In genomic region chr20:62354811-62355341, GRCh38 we compare ENCODE assay signal across 13 cellular contexts. TPM values are rescaled to one million over a fixed set of nuclear protein-coding genes. Genes with fewer than 3 reads are reported as not detected.
DNase-seq lines count a peak whose midpoint lies in the region; ATAC-seq and TF ChIP-seq lines count a peak whose summit lies in the region.
"Had no signal": no experiment of that assay in that cellular context is flagged by ENCODE, and none has a peak within 500 bp of the region (broad histone marks: within the 10 kb centered on the region; RNA-seq: fewer than 3 reads in every experiment).

No MANE protein-coding gene starts in this region.

- no peaks in the 10 kb centered on the region for H3K27me3 ChIP-seq in cardiac muscle cell
- no peaks in the 10 kb centered on the region for H3K27me3 ChIP-seq in ovary

- H3K4me3 ChIP-seq in cardiac muscle cell (no peak overlapping the region), ovary (no peak overlapping the region)

- no peaks in the 10 kb centered on the region for H3K9me3 Mint-ChIP-seq in natural killer cell treated with Interleukin-12 subunit alpha and Interleukin-12 subunit beta and Interleukin-15 and Interleukin-18, amount 100 ng/mL, for 72 hours
- no peaks in the 10 kb centered on the region for H3K9me3 Mint-ChIP-seq in natural killer cell
- no peaks in the 10 kb centered on the region for H3K9me3 Mint-ChIP-seq in osteocyte (ENCODE audit: unreplicated experiment)
- H3K9me3 Mint-ChIP-seq: activated CD4-positive, alpha-beta memory T cell treated with anti-CD3 and anti-CD28 coated beads for 36 hours; activated naive CD8-positive, alpha-beta T cell treated with anti-CD3 and anti-CD28 coated beads, Interleukin-2, amount 10 ng/mL, durations not matched to agents 7 days and 5 days; memory B cell; stimulated activated naive B cell treated with anti-CD40 and anti-IgM and Interleukin-4, amounts not matched to agents 10 μg/mL and 1 μg/mL and 100 μg/mL, for 72 hours had no signal

- H3K27ac Mint-ChIP-seq in natural killer cell treated with Interleukin-12 subunit alpha and Interleukin-12 subunit beta and Interleukin-15 and Interleukin-18, amount 100 ng/mL, for 72 hours = no peak overlapping the region
- H3K27ac Mint-ChIP-seq in natural killer cell (no peak overlapping the region), osteocyte (ENCODE audit: unreplicated experiment) (no peak overlapping the region)
- H3K27ac Mint-ChIP-seq: activated CD4-positive, alpha-beta memory T cell treated with anti-CD3 and anti-CD28 coated beads for 36 hours; activated naive CD8-positive, alpha-beta T cell treated with anti-CD3 and anti-CD28 coated beads, Interleukin-2, amount 10 ng/mL, durations not matched to agents 7 days and 5 days; memory B cell; stimulated activated naive B cell treated with anti-CD40 and anti-IgM and Interleukin-4, amounts not matched to agents 10 μg/mL and 1 μg/mL and 100 μg/mL, for 72 hours had no signal

- no peak overlapping the region for H3K4me3 Mint-ChIP-seq in natural killer cell treated with Interleukin-12 subunit alpha and Interleukin-12 subunit beta and Interleukin-15 and Interleukin-18, amount 100 ng/mL, for 72 hours
- no peak overlapping the region for H3K4me3 Mint-ChIP-seq in natural killer cell
- no peak overlapping the region for H3K4me3 Mint-ChIP-seq in osteocyte (ENCODE audit: unreplicated experiment)
- H3K4me3 Mint-ChIP-seq: activated CD4-positive, alpha-beta memory T cell treated with anti-CD3 and anti-CD28 coated beads for 36 hours; activated naive CD8-positive, alpha-beta T cell treated with anti-CD3 and anti-CD28 coated beads, Interleukin-2, amount 10 ng/mL, durations not matched to agents 7 days and 5 days; memory B cell; stimulated activated naive B cell treated with anti-CD40 and anti-IgM and Interleukin-4, amounts not matched to agents 10 μg/mL and 1 μg/mL and 100 μg/mL, for 72 hours had no signal

- 72 to 85% (median 78%) methylated on average over 16 of the region's 16 CpGs for WGBS in ovary, 3 donors

- no peak for TF ChIP-seq POLR2A in ovary (IDR thresholded peaks at IDR 0.05)

- H3K27me3 Mint-ChIP-seq in natural killer cell treated with Interleukin-12 subunit alpha and Interleukin-12 subunit beta and Interleukin-15 and Interleukin-18, amount 100 ng/mL, for 72 hours = no peaks in the 10 kb centered on the region
- H3K27me3 Mint-ChIP-seq in natural killer cell (ENCODE audit: low read depth in 2 of 2) = no peaks in the 10 kb centered on the region
- H3K27me3 Mint-ChIP-seq in osteocyte (ENCODE audit: unreplicated experiment) = no peaks in the 10 kb centered on the region
- H3K27me3 Mint-ChIP-seq: activated naive CD8-positive, alpha-beta T cell treated with anti-CD3 and anti-CD28 coated beads, Interleukin-2, amount 10 ng/mL, durations not matched to agents 7 days and 5 days; memory B cell; stimulated activated naive B cell treated with anti-CD40 and anti-IgM and Interleukin-4, amounts not matched to agents 10 μg/mL and 1 μg/mL and 100 μg/mL, for 72 hours had no signal

- intact Hi-C loops in natural killer cell (cut with micrococcal nuclease) = no loop called here
- intact Hi-C loops in ovary (cut with DNase I) = no loop called here

- H3K36me3 ChIP-seq in cardiac muscle cell (peaks cover 10% of the 10 kb centered on the region), ovary (no peaks in the 10 kb centered on the region)

- TF ChIP-seq CTCF in natural killer cell (IDR thresholded peaks at IDR 0.05) (no peak), cardiac muscle cell (IDR thresholded peaks at IDR 0.05; ENCODE audit: low read depth, low read length) (no peak), ovary (IDR thresholded peaks at IDR 0.05) (no peak), osteocyte (IDR thresholded peaks at IDR 0.05) (no peak)

- H3K36me3 Mint-ChIP-seq in natural killer cell treated with Interleukin-12 subunit alpha and Interleukin-12 subunit beta and Interleukin-15 and Interleukin-18, amount 100 ng/mL, for 72 hours = no peaks in the 10 kb centered on the region
- H3K36me3 Mint-ChIP-seq in natural killer cell (no peaks in the 10 kb centered on the region), osteocyte (ENCODE audit: unreplicated experiment) (no peaks in the 10 kb centered on the region)
- H3K36me3 Mint-ChIP-seq: activated CD4-positive, alpha-beta memory T cell treated with anti-CD3 and anti-CD28 coated beads for 36 hours; activated naive CD8-positive, alpha-beta T cell treated with anti-CD3 and anti-CD28 coated beads, Interleukin-2, amount 10 ng/mL, durations not matched to agents 7 days and 5 days had no signal

- DNase-seq in natural killer cell treated with Interleukin-12 subunit alpha and Interleukin-12 subunit beta and Interleukin-15 and Interleukin-18, amount 100 ng/mL, for 72 hours (ENCODE audit: low spot score) = peak; percentile 38
- no peak for DNase-seq in natural killer cell
- no peak for DNase-seq in cardiac muscle cell (ENCODE audit: low read depth in 1 of 2, low spot score in 1 of 2)
- peak in 2 of 5 donors; percentile 22 to 31 for DNase-seq in ovary
- no peak for DNase-seq in HK-2 (ENCODE audit: unreplicated experiment)
- DNase-seq in osteocyte (ENCODE audit: extremely low spot score, unreplicated experiment) = no peak
- DNase-seq: activated CD4-positive, alpha-beta memory T cell treated with anti-CD3 and anti-CD28 coated beads for 36 hours; activated naive CD8-positive, alpha-beta T cell treated with anti-CD3 and anti-CD28 coated beads, Interleukin-2, amount 10 ng/mL, durations not matched to agents 7 days and 5 days; NCI-H524; stimulated activated naive B cell treated with anti-CD40 and anti-IgM and Interleukin-4, amounts not matched to agents 10 μg/mL and 1 μg/mL and 100 μg/mL, for 72 hours had no signal

- peaks cover 21% of the 10 kb centered on the region for H3K4me1 ChIP-seq in cardiac muscle cell (ENCODE audit: low read depth)
- peaks cover 17% of the 10 kb centered on the region for H3K4me1 ChIP-seq in ovary (ENCODE audit: insufficient read depth)

- H3K4me1 Mint-ChIP-seq in natural killer cell treated with Interleukin-12 subunit alpha and Interleukin-12 subunit beta and Interleukin-15 and Interleukin-18, amount 100 ng/mL, for 72 hours (ENCODE audit: low read depth in 2 of 2) = no peaks in the 10 kb centered on the region
- no peaks in the 10 kb centered on the region for H3K4me1 Mint-ChIP-seq in natural killer cell
- peaks cover 50% of the 10 kb centered on the region for H3K4me1 Mint-ChIP-seq in osteocyte (ENCODE audit: unreplicated experiment)
- H3K4me1 Mint-ChIP-seq: activated naive CD8-positive, alpha-beta T cell treated with anti-CD3 and anti-CD28 coated beads, Interleukin-2, amount 10 ng/mL, durations not matched to agents 7 days and 5 days had no signal

- H3K9me3 ChIP-seq in cardiac muscle cell (ENCODE audit: low read depth) (no peaks in the 10 kb centered on the region), ovary (no peaks in the 10 kb centered on the region)

- no peak for ATAC-seq in natural killer cell treated with Interleukin-12 subunit alpha and Interleukin-12 subunit beta and Interleukin-15 and Interleukin-18, amount 100 ng/mL, for 72 hours
- ATAC-seq in natural killer cell (no peak), HG03196 (IDR thresholded peaks at IDR 0.05; ENCODE audit: unreplicated experiment) (no peak), HG03139 (IDR thresholded peaks at IDR 0.05; ENCODE audit: unreplicated experiment) (no peak)
- ATAC-seq: stimulated activated naive B cell treated with anti-CD40 and anti-IgM and Interleukin-4, amounts not matched to agents 10 μg/mL and 1 μg/mL and 100 μg/mL, for 72 hours had no signal

- no peak for TF ChIP-seq EP300 in ovary (IDR thresholded peaks at IDR 0.05)

- H3K27ac ChIP-seq in cardiac muscle cell (peak overlapping the region; percentile 91), ovary (peak overlapping the region; percentile 60 to 68)

RNA-seq across cellular contexts. Expression of gene LAMA5, which starts 12.2 kb away (rescaled TPM):
- total RNA-seq in natural killer cell treated with Interleukin-12 subunit alpha and Interleukin-12 subunit beta and Interleukin-15 and Interleukin-18, amount 100 ng/mL, for 72 hours = 1 to 10 TPM; 1.5 to 1.9 TPM
- total RNA-seq in natural killer cell = 1 to 10 TPM; 1.0 to 4.3 (median 1.4) TPM
- 103 and 162 TPM in 2 replicates for total RNA-seq in cardiac muscle cell
- 168 and 214 TPM in 2 replicates for polyA plus RNA-seq in cardiac muscle cell
- 100 to 1,000 TPM in 1 of 7 donors, 10 to 100 TPM in 6; 24.7 to 115 (median 51.2) TPM for total RNA-seq in ovary
- polyA plus RNA-seq in ovary = 10 to 100 TPM in 1 of 2 donors, 1 to 10 TPM in 1; 4.7 to 42.2 TPM
- total RNA-seq in osteocyte = 201 and 204 TPM in 2 replicates

RNA-seq across cellular contexts. Expression of gene RPS21, which starts 32.0 kb away (rescaled TPM):
- total RNA-seq in natural killer cell treated with Interleukin-12 subunit alpha and Interleukin-12 subunit beta and Interleukin-15 and Interleukin-18, amount 100 ng/mL, for 72 hours = 1,000 to 10,000 TPM; 1,109 to 1,318 TPM
- total RNA-seq in natural killer cell = 1,000 to 10,000 TPM in 2 of 3 donors, 100 to 1,000 TPM in 1; 887 to 1,244 (median 1,112) TPM
- 839 and 997 TPM in 2 replicates for total RNA-seq in cardiac muscle cell
- 374 and 378 TPM in 2 replicates for polyA plus RNA-seq in cardiac muscle cell
- total RNA-seq in ovary = 1,000 to 10,000 TPM; 2,424 to 8,739 (median 2,977) TPM
- 1,000 to 10,000 TPM; 1,038 to 9,967 TPM for polyA plus RNA-seq in ovary
- total RNA-seq in osteocyte = 1,013 and 1,039 TPM in 2 replicates

RNA-seq across cellular contexts. Expression of gene ADRM1, which starts 52.1 kb away (rescaled TPM):
- 100 to 1,000 TPM; 171 to 178 TPM for total RNA-seq in natural killer cell treated with Interleukin-12 subunit alpha and Interleukin-12 subunit beta and Interleukin-15 and Interleukin-18, amount 100 ng/mL, for 72 hours
- 10 to 100 TPM; 81.4 to 88.4 (median 84.6) TPM for total RNA-seq in natural killer cell
- total RNA-seq in cardiac muscle cell = 128 and 201 TPM in 2 replicates
- 105 and 160 TPM in 2 replicates for polyA plus RNA-seq in cardiac muscle cell
- 100 to 1,000 TPM in 1 of 7 donors, 10 to 100 TPM in 6; 42.8 to 109 (median 56.3) TPM for total RNA-seq in ovary
- polyA plus RNA-seq in ovary = 10 to 100 TPM in 1 of 2 donors, 1 to 10 TPM in 1; 7.8 to 52.5 TPM
- 82.6 and 83.9 TPM in 2 replicates for total RNA-seq in osteocyte

RNA-seq across cellular contexts. Expression of gene CABLES2, which starts 52.2 kb away (rescaled TPM):
- 1 to 10 TPM; 9.4 to 9.5 TPM for total RNA-seq in natural killer cell treated with Interleukin-12 subunit alpha and Interleukin-12 subunit beta and Interleukin-15 and Interleukin-18, amount 100 ng/mL, for 72 hours
- 1 to 10 TPM; 8.0 to 9.3 (median 8.4) TPM for total RNA-seq in natural killer cell
- total RNA-seq in cardiac muscle cell = 15.5 and 17.9 TPM in 2 replicates
- polyA plus RNA-seq in cardiac muscle cell = 21.4 and 23.8 TPM in 2 replicates
- 1 to 10 TPM; 3.6 to 7.0 (median 4.9) TPM for total RNA-seq in ovary
- polyA plus RNA-seq in ovary = 1 to 10 TPM; 2.7 to 4.1 TPM
- total RNA-seq in osteocyte = 7.8 and 8.8 TPM in 2 replicates

Comparison
In these comparisons a context has a peak if more than half of its experiments do, and no peak if none do; other contexts are left out.
1. RNA of gene LAMA5, which starts 12.2 kb away (total RNA-seq): 201 to 204 TPM in osteocyte, 103 to 162 TPM in cardiac muscle cell and 24.7 to 115 TPM in ovary; 1.5 to 1.9 TPM in natural killer cell treated with Interleukin-12 subunit alpha and Interleukin-12 subunit beta and Interleukin-15 and Interleukin-18, amount 100 ng/mL, for 72 hours and 1.0 to 4.3 TPM in natural killer cell; every median in the first group is over 4 times any median in the second.